Comparison of ENCODE assay signal across 8 cellular contexts in the genomic region with DNA sequence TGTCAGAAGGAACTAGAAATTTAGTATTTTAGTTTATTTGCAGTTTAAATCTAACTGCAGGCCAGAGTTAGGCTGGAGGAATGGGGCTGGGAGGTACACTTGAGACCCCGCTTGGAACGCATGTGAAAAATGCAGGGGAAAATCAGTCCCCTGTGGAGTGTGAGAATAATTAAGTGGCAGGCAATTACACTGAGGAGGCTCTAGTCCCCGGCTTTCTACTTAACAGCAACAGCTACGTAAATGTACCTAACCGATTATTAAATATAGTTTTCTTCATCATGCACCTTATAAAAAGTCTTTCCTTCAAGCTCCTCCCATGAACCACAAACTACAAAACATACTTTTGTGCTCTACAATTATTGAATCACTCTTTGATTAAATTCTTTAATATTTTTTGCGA. TPM values are rescaled to one million over a fixed set of nuclear protein-coding genes. Genes with fewer than 3 reads are reported as not detected.
DNase-seq lines count a peak whose midpoint lies in the region; ATAC-seq lines count a peak whose summit lies in the region.

No MANE protein-coding gene starts in this region.

- DNase-seq in EH (ENCODE audit: low read depth) (peak; percentile 11), M059J (ENCODE audit: low read depth) (peak; percentile 6), astrocyte of the hippocampus (ENCODE audit: low read depth, low spot score) (peak; percentile 36), iris pigment epithelial cell (ENCODE audit: low read depth) (peak; percentile 3), substantia nigra (lab: John Stamatoyannopoulos, UW) (peak in 1 of 49 donors; percentile 12), NCI-H2107 treated with DMSO at 0.1 percent for 48 hours (lab: John Stamatoyannopoulos, UW; ENCODE audit: unreplicated experiment) (no peak), T-helper 9 cell (no peak)

- peak overlapping the region; percentile 97 for H3K27ac ChIP-seq in substantia nigra (ENCODE audit: low read depth, low read length, poor library complexity, severe bottlenecking)

- no peak for ATAC-seq in GM19463 (IDR thresholded peaks at IDR 0.05; ENCODE audit: unreplicated experiment)

RNA-seq across cellular contexts. Expression of gene ZNF708, which starts 0.8 kb away (rescaled TPM):
- 5.4 and 10.8 TPM in 2 replicates for total RNA-seq in M059J (2014; rRNA removed; shearing (Covaris generic))

RNA-seq across cellular contexts. Expression of gene ZNF738, which starts 30.4 kb away (rescaled TPM):
- total RNA-seq in M059J (2014; rRNA removed; shearing (Covaris generic)), result 13.8 and 14.0 TPM in 2 replicates

Comparison
In these comparisons a context has a peak if more than half of its experiments do, and no peak if none do; other contexts are left out.
1. DNase-seq: peak in EH (single experiment), M059J (single experiment), astrocyte of the hippocampus (single experiment) and iris pigment epithelial cell (single experiment); none in NCI-H2107 treated with DMSO at 0.1 percent for 48 hours (single experiment) and T-helper 9 cell (single experiment).